ENCODE assay signal across 1 cellular context in the genomic region with DNA sequence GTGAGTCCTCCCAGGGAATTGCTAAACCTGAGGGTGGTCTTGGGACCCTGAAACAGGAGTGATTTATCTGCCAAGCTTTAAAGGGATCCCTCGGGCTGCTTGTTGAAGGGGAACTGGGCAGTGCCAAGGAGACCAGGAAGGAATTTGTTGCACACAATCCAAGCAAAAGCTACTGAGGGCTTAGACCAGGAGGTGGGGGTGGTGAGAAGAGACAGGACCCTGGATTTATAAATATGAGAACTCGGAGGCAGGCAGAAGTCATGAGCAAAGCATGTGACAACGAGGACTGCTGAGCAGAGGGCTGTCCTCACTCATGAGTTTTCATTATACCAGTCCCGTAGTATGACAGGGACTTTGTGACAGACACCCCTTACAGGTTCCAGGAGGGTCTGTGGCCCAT.
TF ChIP-seq lines count a peak whose summit lies in the region.

No MANE protein-coding gene starts in this region.

TF ChIP-seq in GM23338, 12 proteins besides CTCF, POLR2A, EP300 and RAD21 (continued from another document):
- TF ChIP-seq, protein P1, sequence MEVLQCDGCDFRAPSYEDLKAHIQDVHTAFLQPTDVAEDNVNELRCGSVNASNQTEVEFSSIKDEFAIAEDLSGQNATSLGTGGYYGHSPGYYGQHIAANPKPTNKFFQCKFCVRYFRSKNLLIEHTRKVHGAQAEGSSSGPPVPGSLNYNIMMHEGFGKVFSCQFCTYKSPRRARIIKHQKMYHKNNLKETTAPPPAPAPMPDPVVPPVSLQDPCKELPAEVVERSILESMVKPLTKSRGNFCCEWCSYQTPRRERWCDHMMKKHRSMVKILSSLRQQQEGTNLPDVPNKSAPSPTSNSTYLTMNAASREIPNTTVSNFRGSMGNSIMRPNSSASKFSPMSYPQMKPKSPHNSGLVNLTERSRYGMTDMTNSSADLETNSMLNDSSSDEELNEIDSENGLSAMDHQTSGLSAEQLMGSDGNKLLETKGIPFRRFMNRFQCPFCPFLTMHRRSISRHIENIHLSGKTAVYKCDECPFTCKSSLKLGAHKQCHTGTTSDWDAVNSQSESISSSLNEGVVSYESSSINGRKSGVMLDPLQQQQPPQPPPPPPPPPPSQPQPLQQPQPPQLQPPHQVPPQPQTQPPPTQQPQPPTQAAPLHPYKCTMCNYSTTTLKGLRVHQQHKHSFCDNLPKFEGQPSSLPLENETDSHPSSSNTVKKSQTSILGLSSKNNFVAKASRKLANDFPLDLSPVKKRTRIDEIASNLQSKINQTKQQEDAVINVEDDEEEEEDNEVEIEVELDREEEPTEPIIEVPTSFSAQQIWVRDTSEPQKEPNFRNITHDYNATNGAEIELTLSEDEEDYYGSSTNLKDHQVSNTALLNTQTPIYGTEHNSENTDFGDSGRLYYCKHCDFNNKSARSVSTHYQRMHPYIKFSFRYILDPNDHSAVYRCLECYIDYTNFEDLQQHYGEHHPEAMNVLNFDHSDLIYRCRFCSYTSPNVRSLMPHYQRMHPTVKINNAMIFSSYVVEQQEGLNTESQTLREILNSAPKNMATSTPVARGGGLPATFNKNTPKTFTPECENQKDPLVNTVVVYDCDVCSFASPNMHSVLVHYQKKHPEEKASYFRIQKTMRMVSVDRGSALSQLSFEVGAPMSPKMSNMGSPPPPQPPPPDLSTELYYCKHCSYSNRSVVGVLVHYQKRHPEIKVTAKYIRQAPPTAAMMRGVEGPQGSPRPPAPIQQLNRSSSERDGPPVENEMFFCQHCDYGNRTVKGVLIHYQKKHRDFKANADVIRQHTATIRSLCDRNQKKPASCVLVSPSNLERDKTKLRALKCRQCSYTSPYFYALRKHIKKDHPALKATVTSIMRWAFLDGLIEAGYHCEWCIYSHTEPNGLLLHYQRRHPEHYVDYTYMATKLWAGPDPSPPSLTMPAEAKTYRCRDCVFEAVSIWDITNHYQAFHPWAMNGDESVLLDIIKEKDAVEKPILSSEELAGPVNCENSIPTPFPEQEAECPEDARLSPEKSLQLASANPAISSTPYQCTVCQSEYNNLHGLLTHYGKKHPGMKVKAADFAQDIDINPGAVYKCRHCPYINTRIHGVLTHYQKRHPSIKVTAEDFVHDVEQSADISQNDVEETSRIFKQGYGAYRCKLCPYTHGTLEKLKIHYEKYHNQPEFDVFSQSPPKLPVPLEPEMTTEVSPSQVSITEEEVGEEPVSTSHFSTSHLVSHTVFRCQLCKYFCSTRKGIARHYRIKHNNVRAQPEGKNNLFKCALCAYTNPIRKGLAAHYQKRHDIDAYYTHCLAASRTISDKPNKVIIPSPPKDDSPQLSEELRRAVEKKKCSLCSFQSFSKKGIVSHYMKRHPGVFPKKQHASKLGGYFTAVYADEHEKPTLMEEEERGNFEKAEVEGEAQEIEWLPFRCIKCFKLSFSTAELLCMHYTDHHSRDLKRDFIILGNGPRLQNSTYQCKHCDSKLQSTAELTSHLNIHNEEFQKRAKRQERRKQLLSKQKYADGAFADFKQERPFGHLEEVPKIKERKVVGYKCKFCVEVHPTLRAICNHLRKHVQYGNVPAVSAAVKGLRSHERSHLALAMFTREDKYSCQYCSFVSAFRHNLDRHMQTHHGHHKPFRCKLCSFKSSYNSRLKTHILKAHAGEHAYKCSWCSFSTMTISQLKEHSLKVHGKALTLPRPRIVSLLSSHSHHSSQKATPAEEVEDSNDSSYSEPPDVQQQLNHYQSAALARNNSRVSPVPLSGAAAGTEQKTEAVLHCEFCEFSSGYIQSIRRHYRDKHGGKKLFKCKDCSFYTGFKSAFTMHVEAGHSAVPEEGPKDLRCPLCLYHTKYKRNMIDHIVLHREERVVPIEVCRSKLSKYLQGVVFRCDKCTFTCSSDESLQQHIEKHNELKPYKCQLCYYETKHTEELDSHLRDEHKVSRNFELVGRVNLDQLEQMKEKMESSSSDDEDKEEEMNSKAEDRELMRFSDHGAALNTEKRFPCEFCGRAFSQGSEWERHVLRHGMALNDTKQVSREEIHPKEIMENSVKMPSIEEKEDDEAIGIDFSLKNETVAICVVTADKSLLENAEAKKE (CRISPR knock-in tag; IDR thresholded peaks at IDR 0.05): no peak
- TF ChIP-seq JUNB (IDR thresholded peaks at IDR 0.05; ENCODE audit: unreplicated experiment): no peak
